ENCODE assay signal across 11 cellular contexts in genomic region chr2:234960091-234961088, GRCh38. TPM values are rescaled to one million over a fixed set of nuclear protein-coding genes. Genes with fewer than 3 reads are reported as not detected.
DNase-seq lines count a peak whose midpoint lies in the region; ATAC-seq, FAIRE-seq and TF ChIP-seq lines count a peak whose summit lies in the region.
"Had no signal": no experiment of that assay in that cellular context is flagged by ENCODE, and none has a peak within 500 bp of the region (broad histone marks: within the 10 kb centered on the region; RNA-seq: fewer than 3 reads in every experiment).

No MANE protein-coding gene starts in this region.

- POLR2A ChIA-PET in PC-9 (lab: Charles Lee; ENCODE audit: unreplicated experiment): interaction anchor here (0.6 kb wide), 1 partner anchor 80 kb away, joined by 4 read pairs; no protein-coding TSS in a partner anchor

- H3F3A ChIP-seq in PC-9 (ENCODE audit: insufficient read depth, low read depth): peaks cover 44% of the 10 kb centered on the region

- H3K36me3 ChIP-seq in PC-9 (ENCODE audit: low read depth) (peaks cover 21% of the 10 kb centered on the region), vagina (no peaks in the 10 kb centered on the region)
- H3K36me3 ChIP-seq: adrenal gland had no signal

- BruUV-seq in PC-9 (replicated peaks; lab: Mats Ljungman, UMichigan): no TSS peak

- H3K79me2 ChIP-seq in PC-9 (ENCODE audit: low read depth): peaks cover 100% of the 10 kb centered on the region

- H2AFZ ChIP-seq in PC-9: no peak overlapping the region

- H4K20me1 ChIP-seq in PC-9 (ENCODE audit: insufficient read depth): peaks cover 16% of the 10 kb centered on the region; the same call in 1 of the 2 replicates

- no peak for TF ChIP-seq POLR2A in vagina (IDR thresholded peaks at IDR 0.05)

- FAIRE-seq in HTR-8/SVneo (lab: Jason Lieb, UNC): peak; percentile 52

- H3K9me3 ChIP-seq in PC-9 (ENCODE audit: insufficient read depth, low read depth): no peaks in the 10 kb centered on the region
- no peaks in the 10 kb centered on the region for H3K9me3 ChIP-seq in vagina
- H3K9me3 ChIP-seq: adrenal gland had no signal

- H3K4me2 ChIP-seq in PC-9: peak overlapping the region; percentile 39

- no peak for TF ChIP-seq CTCF in PC-9 (conservative IDR thresholded peaks at IDR 0.05)
- TF ChIP-seq CTCF in vagina (IDR thresholded peaks at IDR 0.05): no peak

- ATAC-seq in left ventricle myocardium superior (peak; percentile 19), GM18498 (IDR thresholded peaks at IDR 0.05; ENCODE audit: unreplicated experiment) (no peak)

- CTCF ChIA-PET in PC-9 (lab: Charles Lee): no interaction called here

- H3K27me3 ChIP-seq in PC-9 (ENCODE audit: insufficient read depth, low read depth) (no peaks in the 10 kb centered on the region), vagina (no peaks in the 10 kb centered on the region)
- H3K27me3 ChIP-seq: adrenal gland had no signal

- intact Hi-C loops in PC-9 (cut with micrococcal nuclease; ENCODE audit: unreplicated experiment) (loop anchor here (5.0 kb wide), 1 partner anchor 37 kb away; no protein-coding TSS in a partner anchor), left ventricle myocardium superior (cut with micrococcal nuclease) (no loop called here), vagina (cut with DNase I) (no loop called here)

- peak overlapping the region; percentile 79 for H3K27ac ChIP-seq in PC-9
- H3K27ac ChIP-seq in vagina: no peak overlapping the region
- H3K27ac ChIP-seq: adrenal gland had no signal

- H3K4me3 ChIP-seq in PC-9: no peak overlapping the region
- no peak overlapping the region for H3K4me3 ChIP-seq in vagina
- H3K4me3 ChIP-seq: adrenal gland had no signal

- H3K4me1 ChIP-seq in PC-9 (replicated peaks; ENCODE audit: insufficient read depth): peaks cover 100% of the 10 kb centered on the region
- H3K4me1 ChIP-seq in vagina: peaks cover 25% of the 10 kb centered on the region

- H3K9me2 ChIP-seq in PC-9 (ENCODE audit: insufficient read depth): no peaks in the 10 kb centered on the region

- no peak for DNase-seq in HTR-8/SVneo (ENCODE audit: insufficient read length, low spot score)
- peak in 1 of 2 experiments; percentile 66 for DNase-seq in PC-9
- DNase-seq in left ventricle myocardium superior: no peak
- DNase-seq in putamen (ENCODE audit: low spot score): peak; percentile 73
- no peak for DNase-seq in stimulated activated CD4-positive, alpha-beta T cell treated with anti-CD3 and anti-CD28 coated beads, Interleukin-2, amount 100 ng/mL, for 24 hours
- DNase-seq in KG1 (lab: John Stamatoyannopoulos, UW): no peak
- DNase-seq in vagina (ENCODE audit: extremely low spot score in 2 of 2): no peak
- DNase-seq: adrenal gland, foreskin fibroblast, NCI-H446 had no signal

RNA-seq across cellular contexts. Expression of gene SH3BP4, which starts 8.6 kb away (rescaled TPM):
- total RNA-seq in PC-9 (2021) (131 and 135 TPM in 2 replicates), left ventricle myocardium superior (8.3 TPM), vagina (19.2 TPM)
